Comparison of ENCODE assay signal across 1 cellular context in the genomic region with DNA sequence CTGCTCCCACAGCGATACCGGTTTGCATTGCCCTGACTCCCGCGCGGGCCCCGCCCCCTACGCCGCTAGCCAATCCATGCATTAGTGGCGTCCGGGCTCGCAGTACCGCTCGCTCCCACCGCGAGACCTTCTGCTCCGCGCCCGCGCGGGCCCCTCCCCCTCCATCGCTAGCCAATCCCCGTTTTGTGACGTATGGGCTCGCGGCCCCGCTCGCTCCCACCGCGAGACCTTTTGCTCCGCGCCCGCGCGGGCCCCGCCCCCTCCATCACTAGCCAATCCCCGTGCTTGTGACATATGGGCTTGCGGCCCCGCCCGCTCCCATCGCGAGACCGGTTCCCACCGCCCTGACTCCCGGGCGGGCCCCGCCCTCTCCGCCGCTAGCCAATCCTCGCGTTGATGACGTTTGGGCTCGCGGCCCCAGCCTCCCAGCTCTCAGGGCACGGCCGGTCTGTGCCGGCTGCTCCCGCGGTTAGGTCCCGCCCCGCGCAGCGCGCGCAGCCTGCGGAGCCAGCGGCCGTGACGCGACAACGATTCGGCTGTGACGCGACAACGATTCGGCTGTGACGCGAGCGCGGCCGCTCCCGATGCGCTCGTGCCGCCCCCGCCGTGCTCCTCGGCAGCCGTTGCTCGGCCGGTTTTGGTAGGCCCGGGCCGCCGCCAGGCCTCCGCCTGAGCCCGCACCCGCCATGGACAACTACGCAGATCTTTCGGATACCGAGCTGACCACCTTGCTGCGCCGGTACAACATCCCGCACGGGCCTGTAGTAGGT.
TF ChIP-seq lines count a peak whose summit lies in the region.

Gene EMD, plus strand, starts transcription at position 497 of the 770 bp plus-strand sequence. Its CDS starts 190 bp downstream, at position 687.

TF ChIP-seq in H1, 55 proteins besides CTCF, POLR2A, EP300 and RAD21:
- TF ChIP-seq TBP (IDR thresholded peaks at IDR 0.05; ENCODE audit: low read depth, low read length) (peak; percentile 70), POLR2AphosphoS5 (IDR thresholded peaks at IDR 0.05; ENCODE audit: low read depth, low read length) (peak; percentile 21; the same call in 1 of the 2 replicates), BRCA1 (IDR thresholded peaks at IDR 0.05; ENCODE audit: low read depth, low read length) (peak; percentile 80), TCF12 (IDR thresholded peaks at IDR 0.05; ENCODE audit: low read depth, low read length) (no peak), TEAD4 (IDR thresholded peaks at IDR 0.05; ENCODE audit: low read depth, low read length) (no peak), SIX5 (IDR thresholded peaks at IDR 0.05; ENCODE audit: low read depth, low read length) (no peak), TAF7 (optimal IDR thresholded peaks at IDR 0.05; ENCODE audit: borderline replicate concordance, low read depth, low read length) (peak; percentile 21), CBX5 (IDR thresholded peaks at IDR 0.05; ENCODE audit: low read depth, low read length) (no peak), EZH2 (IDR thresholded peaks at IDR 0.05; ENCODE audit: low read depth, low read length, severe bottlenecking) (no peak), SRF (IDR thresholded peaks at IDR 0.05; ENCODE audit: low read depth, low read length) (no peak), TAF1 (IDR thresholded peaks at IDR 0.05; ENCODE audit: low read depth, low read length) (peak; percentile 43; the same call in 1 of the 2 replicates), CREB1 (IDR thresholded peaks at IDR 0.05) (peak; percentile 98), CBX8 (IDR thresholded peaks at IDR 0.05; ENCODE audit: borderline replicate concordance, low read depth, low read length) (no peak), SUZ12 (IDR thresholded peaks at IDR 0.05; ENCODE audit: low read length) (no peak), NRF1 (IDR thresholded peaks at IDR 0.05; ENCODE audit: low read depth, low read length) (peak; percentile 33), GABPA (IDR thresholded peaks at IDR 0.05; ENCODE audit: borderline replicate concordance, insufficient read depth, low read length) (no peak), EGR1 (IDR thresholded peaks at IDR 0.05; ENCODE audit: borderline replicate concordance, low read depth, low read length) (peak; percentile 62; the same call in 1 of the 2 replicates), YY1 (IDR thresholded peaks at IDR 0.05; ENCODE audit: low read depth, low read length) (no peak), CHD2 (IDR thresholded peaks at IDR 0.05; ENCODE audit: low read length) (peak; percentile 93), E2F6 (IDR thresholded peaks at IDR 0.05) (no peak), KDM4A (IDR thresholded peaks at IDR 0.05; ENCODE audit: low read depth, low read length, severe bottlenecking) (no peak), SP4 (IDR thresholded peaks at IDR 0.05; ENCODE audit: low read length) (0 out of 2 replicates have a peak, but pooled peaks have one; percentile 26), HDAC2 (IDR thresholded peaks at IDR 0.05; ENCODE audit: borderline replicate concordance in 1 of 2, low read depth in 2 of 2, low read length in 2 of 2) (no peak), GTF2F1 (IDR thresholded peaks at IDR 0.05; ENCODE audit: borderline replicate concordance, low read depth, low read length) (0 out of 2 replicates have a peak, but pooled peaks have one; percentile 42), SP1 (IDR thresholded peaks at IDR 0.05; ENCODE audit: low read depth, low read length) (peak; percentile 16; the same call in 1 of the 2 replicates), RFX5 (IDR thresholded peaks at IDR 0.05; ENCODE audit: borderline replicate concordance, low read depth, low read length) (no peak)
- TF ChIP-seq, protein P1, sequence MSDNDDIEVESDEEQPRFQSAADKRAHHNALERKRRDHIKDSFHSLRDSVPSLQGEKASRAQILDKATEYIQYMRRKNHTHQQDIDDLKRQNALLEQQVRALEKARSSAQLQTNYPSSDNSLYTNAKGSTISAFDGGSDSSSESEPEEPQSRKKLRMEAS (IDR thresholded peaks at IDR 0.05) = peak; percentile 34; the same call in 1 of the 2 replicates
